Comparison of ENCODE assay signal across 8 cellular contexts in the genomic region with DNA sequence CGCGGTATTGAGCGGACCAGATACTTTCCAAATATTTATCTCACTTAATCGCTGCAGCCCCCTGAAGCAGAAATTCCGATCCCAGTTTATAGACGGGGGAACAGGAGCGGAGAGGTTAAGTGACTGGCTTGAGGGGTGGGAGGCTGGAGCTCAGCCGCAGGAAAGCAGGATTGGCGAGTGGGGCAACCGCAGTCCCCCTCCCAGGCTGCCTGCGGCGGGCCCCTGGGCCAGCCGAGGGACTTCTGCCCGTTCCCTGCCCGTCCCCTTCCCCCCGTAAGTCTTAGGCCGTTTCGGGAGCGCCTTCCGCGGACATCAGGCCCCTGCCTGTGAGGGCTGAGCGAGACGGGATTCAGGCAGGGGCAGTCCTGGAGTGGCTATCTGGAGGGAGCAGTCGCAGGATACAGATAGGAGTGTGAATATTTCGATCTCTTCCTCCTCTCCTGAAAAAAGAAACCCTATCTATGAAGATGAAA. TPM values are rescaled to one million over a fixed set of nuclear protein-coding genes. Genes with fewer than 3 reads are reported as not detected.
DNase-seq lines count a peak whose midpoint lies in the region; ATAC-seq and TF ChIP-seq lines count a peak whose summit lies in the region.

No MANE protein-coding gene starts in this region.

- no peak for TF ChIP-seq CTCF in mesothelial cell of epicardium (IDR thresholded peaks at IDR 0.05; ENCODE audit: unreplicated experiment)

- peaks cover 7% of the 10 kb centered on the region for H3K27me3 Mint-ChIP-seq in activated naive CD4-positive, alpha-beta T cell treated with anti-CD3 and anti-CD28 coated beads for 36 hours (ENCODE audit: low read depth)
- H3K27me3 Mint-ChIP-seq in mesothelial cell of epicardium (ENCODE audit: low read depth): peaks cover 46% of the 10 kb centered on the region

- peak overlapping the region; percentile 80 to 88 for H3K4me3 ChIP-seq in duodenal mucosa (ENCODE audit: low read depth in 1 of 2, low read length in 2 of 2)

- H3K4me1 ChIP-seq in duodenal mucosa (ENCODE audit: control insufficient read depth in 1 of 2, insufficient read depth in 2 of 2, low read length in 2 of 2): peaks cover 10 to 15% of the 10 kb centered on the region in 2 donors

- peak overlapping the region; percentile 92 for H3K27ac Mint-ChIP-seq in activated naive CD4-positive, alpha-beta T cell treated with anti-CD3 and anti-CD28 coated beads for 36 hours
- no peak overlapping the region for H3K27ac Mint-ChIP-seq in mesothelial cell of epicardium

- H3K36me3 Mint-ChIP-seq in activated naive CD4-positive, alpha-beta T cell treated with anti-CD3 and anti-CD28 coated beads for 36 hours (ENCODE audit: low read depth): peaks cover 27% of the 10 kb centered on the region
- H3K36me3 Mint-ChIP-seq in mesothelial cell of epicardium: no peaks in the 10 kb centered on the region

- DNase-seq in activated naive CD4-positive, alpha-beta T cell treated with anti-CD3 and anti-CD28 coated beads for 36 hours: no peak
- DNase-seq in activated naive CD4-positive, alpha-beta T cell treated with anti-CD3 and anti-CD28 coated beads, Interleukin-2, amount 50 U/mL, for 16 hours: no peak
- peak; percentile 28 for DNase-seq in RPMI7951 (ENCODE audit: low read depth)
- no peak for DNase-seq in mesothelial cell of epicardium (ENCODE audit: low spot score in 2 of 2, unreplicated experiment in 2 of 2)
- no peak for DNase-seq in foreskin melanocyte

- H3K4me1 Mint-ChIP-seq in activated naive CD4-positive, alpha-beta T cell treated with anti-CD3 and anti-CD28 coated beads for 36 hours (ENCODE audit: low read depth): peaks cover 34% of the 10 kb centered on the region
- H3K4me1 Mint-ChIP-seq in mesothelial cell of epicardium: peaks cover 10% of the 10 kb centered on the region

- CTCF ChIA-PET in activated naive CD4-positive, alpha-beta T cell treated with anti-CD3 and anti-CD28 coated beads for 36 hours (lab: Charles Lee): interaction anchor here (0.6 to 3.5 kb wide), 8 partner anchors 10 to 1718 kb away, joined by 3 to 26 read pairs (median 3); no protein-coding TSS in a partner anchor

- ATAC-seq in HG02973 (IDR thresholded peaks at IDR 0.05; ENCODE audit: unreplicated experiment): no peak
- ATAC-seq in HG03159 (IDR thresholded peaks at IDR 0.05; ENCODE audit: unreplicated experiment): no peak

- intact Hi-C loops in activated naive CD4-positive, alpha-beta T cell treated with anti-CD3 and anti-CD28 coated beads for 36 hours (cut with micrococcal nuclease): loop anchor here (1.0 to 10.0 kb wide), 8 partner anchors 30 to 1210 kb away; a partner anchor contains a TSS

- peaks cover 8 to 19% of the 10 kb centered on the region in 2 donors for H3K27me3 ChIP-seq in duodenal mucosa (ENCODE audit: control insufficient read depth in 1 of 2, insufficient read depth in 2 of 2, low read length in 2 of 2)

- no peak overlapping the region for H3K27ac ChIP-seq in duodenal mucosa (ENCODE audit: low read depth, low read length)

- H3K9ac ChIP-seq in duodenal mucosa (ENCODE audit: low read depth in 1 of 2, low read length in 2 of 2): peak overlapping the region; percentile 55 to 58

- no peaks in the 10 kb centered on the region for H3K36me3 ChIP-seq in duodenal mucosa (ENCODE audit: control insufficient read depth in 1 of 2, insufficient read depth in 2 of 2, low read length in 2 of 2)

- no peaks in the 10 kb centered on the region for H3K9me3 Mint-ChIP-seq in activated naive CD4-positive, alpha-beta T cell treated with anti-CD3 and anti-CD28 coated beads for 36 hours
- no peaks in the 10 kb centered on the region for H3K9me3 Mint-ChIP-seq in mesothelial cell of epicardium

- H3K9me3 ChIP-seq in duodenal mucosa (ENCODE audit: control insufficient read depth in 1 of 2, low read length in 2 of 2): no peaks in the 10 kb centered on the region

- peak overlapping the region; percentile 89 for H3K4me3 Mint-ChIP-seq in activated naive CD4-positive, alpha-beta T cell treated with anti-CD3 and anti-CD28 coated beads for 36 hours
- H3K4me3 Mint-ChIP-seq in mesothelial cell of epicardium: peak overlapping the region; percentile 81

RNA-seq across cellular contexts. Expression of a gene that starts 0.7 kb away (rescaled TPM):
- 10 to 100 TPM; 71.4 to 76.0 TPM for total RNA-seq in activated naive CD4-positive, alpha-beta T cell treated with anti-CD3 and anti-CD28 coated beads for 36 hours
- total RNA-seq in RPMI7951 (2014; rRNA removed; shearing (Covaris generic)): 6.4 and 7.8 TPM in 2 replicates
- total RNA-seq in mesothelial cell of epicardium: 1.8 to 1.9 TPM (median 1.9 TPM) in 3 replicates
